8 cellular contexts compared by ENCODE assay signal in genomic region chrX:155881158-155881993, GRCh38. TPM values are rescaled to one million over a fixed set of nuclear protein-coding genes. Genes with fewer than 3 reads are reported as not detected.
DNase-seq lines count a peak whose midpoint lies in the region; ATAC-seq and TF ChIP-seq lines count a peak whose summit lies in the region.

A gene with protein sequence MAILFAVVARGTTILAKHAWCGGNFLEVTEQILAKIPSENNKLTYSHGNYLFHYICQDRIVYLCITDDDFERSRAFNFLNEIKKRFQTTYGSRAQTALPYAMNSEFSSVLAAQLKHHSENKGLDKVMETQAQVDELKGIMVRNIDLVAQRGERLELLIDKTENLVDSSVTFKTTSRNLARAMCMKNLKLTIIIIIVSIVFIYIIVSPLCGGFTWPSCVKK (plus strand): TSS chrX:155881345. CDS start chrX:155889467, 8,122 bp downstream.

- no peaks in the 10 kb centered on the region for H3K9me3 ChIP-seq in SK-N-MC (ENCODE audit: low read depth, low read length)

- peak within 1 kb of the TSS; percentile 93 for H3K27ac Mint-ChIP-seq in HFFc6
- peak within 1 kb of the TSS; percentile 89 for H3K27ac Mint-ChIP-seq in activated naive CD4-positive, alpha-beta T cell treated with anti-CD3 and anti-CD28 coated beads, Interleukin-2, amount 10 ng/mL, durations not matched to agents 7 days and 5 days

- H3K4me3 ChIP-seq in GM06990 (replicated peaks; ENCODE audit: low read depth, low read length), result peak within 1 kb of the TSS; percentile 74
- peak within 1 kb of the TSS; percentile 77 for H3K4me3 ChIP-seq in SK-N-MC

- H3K27me3 Mint-ChIP-seq in HFFc6 (ENCODE audit: insufficient read depth), result peaks cover 2% of the 10 kb centered on the region; the same call in 1 of the 2 replicates
- no peaks in the 10 kb centered on the region for H3K27me3 Mint-ChIP-seq in activated naive CD4-positive, alpha-beta T cell treated with anti-CD3 and anti-CD28 coated beads, Interleukin-2, amount 10 ng/mL, durations not matched to agents 7 days and 5 days

- no peaks in the 10 kb centered on the region for H3K27me3 ChIP-seq in GM06990 (replicated peaks; ENCODE audit: control insufficient read depth, insufficient read depth, low read length)

- H3K36me3 ChIP-seq in GM06990 (ENCODE audit: control insufficient read depth, insufficient read depth, low read length) (no peaks in the 10 kb centered on the region), SK-N-MC (ENCODE audit: insufficient read depth, low read length) (no peaks in the 10 kb centered on the region)

- no peak within 1 kb of the TSS for H3K27ac ChIP-seq in SK-N-MC
- H3K27ac ChIP-seq in temporal lobe (ENCODE audit: low read depth, low read length), result peak within 1 kb of the TSS; percentile 6

- peak within 1 kb of the TSS; percentile 89 for H3K4me3 Mint-ChIP-seq in HFFc6
- H3K4me3 Mint-ChIP-seq in activated naive CD4-positive, alpha-beta T cell treated with anti-CD3 and anti-CD28 coated beads, Interleukin-2, amount 10 ng/mL, durations not matched to agents 7 days and 5 days, result peak within 1 kb of the TSS; percentile 89

- H3K9me3 Mint-ChIP-seq in HFFc6, result peaks cover 4% of the 10 kb centered on the region
- no peaks in the 10 kb centered on the region for H3K9me3 Mint-ChIP-seq in activated naive CD4-positive, alpha-beta T cell treated with anti-CD3 and anti-CD28 coated beads, Interleukin-2, amount 10 ng/mL, durations not matched to agents 7 days and 5 days

- TF ChIP-seq CTCF in GM06990 (IDR thresholded peaks at IDR 0.05; ENCODE audit: insufficient read depth, low read length, poor library complexity, severe bottlenecking) (no peak), HFFc6 (IDR thresholded peaks at IDR 0.05) (no peak), omental fat pad (IDR thresholded peaks at IDR 0.05) (no peak)

- DNase-seq in GM06990 (ENCODE audit: extremely low read depth, insufficient read length), result peak; percentile 85
- peak; percentile 82 for DNase-seq in HFFc6
- peak; percentile 89 for DNase-seq in NAMALWA (ENCODE audit: low spot score)
- peak; percentile 56 for DNase-seq in SK-N-MC (ENCODE audit: low read depth, low spot score)
- DNase-seq in activated naive CD4-positive, alpha-beta T cell treated with anti-CD3 and anti-CD28 coated beads, Interleukin-2, amount 10 ng/mL, durations not matched to agents 7 days and 5 days, result peak; percentile 89
- peak; percentile 88 for DNase-seq in globus pallidus (ENCODE audit: low spot score)
- DNase-seq in omental fat pad (ENCODE audit: low spot score), result peak; percentile 36

- peak; percentile 99 for ATAC-seq in omental fat pad (ENCODE audit: low FRiP score)

- CTCF ChIA-PET in activated naive CD4-positive, alpha-beta T cell treated with anti-CD3 and anti-CD28 coated beads, Interleukin-2, amount 10 ng/mL, durations not matched to agents 7 days and 5 days (lab: Charles Lee), result no interaction called here

- H3K4me1 Mint-ChIP-seq in HFFc6 (ENCODE audit: low read depth), result no peaks in the 10 kb centered on the region
- peaks cover 16% of the 10 kb centered on the region for H3K4me1 Mint-ChIP-seq in activated naive CD4-positive, alpha-beta T cell treated with anti-CD3 and anti-CD28 coated beads, Interleukin-2, amount 10 ng/mL, durations not matched to agents 7 days and 5 days

- no peaks in the 10 kb centered on the region for H3K36me3 Mint-ChIP-seq in HFFc6 (ENCODE audit: low read depth)
- H3K36me3 Mint-ChIP-seq in activated naive CD4-positive, alpha-beta T cell treated with anti-CD3 and anti-CD28 coated beads, Interleukin-2, amount 10 ng/mL, durations not matched to agents 7 days and 5 days, result no peaks in the 10 kb centered on the region

- H3K9ac ChIP-seq in SK-N-MC (ENCODE audit: insufficient read length), result peak within 1 kb of the TSS; percentile 68

RNA-seq across cellular contexts. Expression of the gene that starts here (rescaled TPM):
- 10 to 100 TPM; 37.2 to 50.5 (median 46.3) TPM for total RNA-seq in HFFc6 (2021; fragmentation: NEBNext Ultra II Directional; extraction: Animal tissue kit (Norgen Biotek cat#: 25700))
- total RNA-seq in omental fat pad (10 to 100 TPM; 28.9 to 36.4 (median 33.4) TPM), temporal lobe (19.2 TPM)

Comparison
In these comparisons a context has a peak if more than half of its experiments do, and no peak if none do; other contexts are left out.
1. DNase-seq: peak in every context shown above with its lines; median percentile 89 in NAMALWA; 89 in activated naive CD4-positive, alpha-beta T cell treated with anti-CD3 and anti-CD28 coated beads, Interleukin-2, amount 10 ng/mL, durations not matched to agents 7 days and 5 days; 88 in globus pallidus; 85 in GM06990; 82 in HFFc6; 56 in SK-N-MC; 36 in omental fat pad.